ENCODE assay signal across 1 cellular context in genomic region chr12:52215587-52216031, GRCh38.
A peak's percentile ranks its signal among the peaks of the same experiment; 100 is the strongest.
TF ChIP-seq lines count a peak whose summit lies in the region.

No MANE protein-coding gene starts in this region.

TF ChIP-seq in HCT116, 20 proteins besides CTCF, POLR2A, EP300 and RAD21:
- TF ChIP-seq ZBTB33 (IDR thresholded peaks at IDR 0.05; ENCODE audit: extremely low read depth, insufficient replicate concordance, low read length) (no peak), TCF7L2 (IDR thresholded peaks at IDR 0.05; ENCODE audit: borderline replicate concordance, extremely low read depth, insufficient read depth, insufficient read length) (peak; percentile 34), YY1 (IDR thresholded peaks at IDR 0.05; ENCODE audit: extremely low read depth, insufficient replicate concordance, low read depth, low read length) (peak; percentile 11), POLR2AphosphoS5 (IDR thresholded peaks at IDR 0.05; ENCODE audit: low read depth, low read length) (peak; percentile 47; the same call in 1 of the 2 replicates)
